21 cellular contexts compared by ENCODE assay signal in genomic region chr17:57666946-57667345, GRCh38.
DNase-seq lines count a peak whose midpoint lies in the region; ATAC-seq and FAIRE-seq lines count a peak whose summit lies in the region.
"Had no signal": no experiment of that assay in that cellular context is flagged by ENCODE, and none has a peak within 500 bp of the region (broad histone marks: within the 10 kb centered on the region; RNA-seq: fewer than 3 reads in every experiment).

No MANE protein-coding gene starts in this region.

- peak overlapping the region in 1 of 2 experiments; percentile 47 for H3K18ac ChIP-seq in mesenchymal stem cell (ENCODE audit: low read depth in 1 of 2, low read length in 2 of 2)

- H3K4me1 ChIP-seq in mesenchymal stem cell (ENCODE audit: control insufficient read depth, insufficient read depth, low read depth, low read length), result peaks cover 16% of the 10 kb centered on the region

- no peak overlapping the region for H3K4me3 Mint-ChIP-seq in activated T-helper 17 cell treated with anti-CD3 and anti-CD28 coated beads, Interleukin-2, amount 50 U/mL, for 72 hours
- H3K4me3 Mint-ChIP-seq in stimulated activated naive B cell treated with anti-CD40 and anti-IgM and Interleukin-4, amounts not matched to agents 10 μg/mL and 1 μg/mL and 100 μg/mL, for 72 hours, result no peak overlapping the region
- H3K4me3 Mint-ChIP-seq: activated naive CD4-positive, alpha-beta T cell treated with anti-CD3 and anti-CD28 coated beads, Interleukin-2, amount 50 U/mL, for 24 hours had no signal

- H3K36me3 ChIP-seq in mesenchymal stem cell (ENCODE audit: control insufficient read depth in 1 of 2, insufficient read depth in 2 of 2, low read depth in 1 of 2, low read length in 2 of 2), result peaks cover 0 to 5% of the 10 kb centered on the region in 2 experiments
- H3K36me3 ChIP-seq: uterus had no signal

- no peak overlapping the region for H2BK5ac ChIP-seq in mesenchymal stem cell (ENCODE audit: low read depth, low read length, poor library complexity, severe bottlenecking)

- FAIRE-seq in frontal cortex (lab: Jason Lieb, UNC), result no peak
- FAIRE-seq: A204.1 had no signal

- H3K14ac ChIP-seq in mesenchymal stem cell (ENCODE audit: low read length in 2 of 2), result no peak overlapping the region

- no peak overlapping the region for H4K8ac ChIP-seq in mesenchymal stem cell (ENCODE audit: low read length)

- WGBS in mesenchymal stem cell, result 70% methylated on average over 5 of the region's 6 CpGs

- H2BK15ac ChIP-seq in mesenchymal stem cell (ENCODE audit: low read depth, poor library complexity, severe bottlenecking), result peak overlapping the region; percentile 33

- peak overlapping the region; percentile 82 for H3K27ac Mint-ChIP-seq in activated T-helper 17 cell treated with anti-CD3 and anti-CD28 coated beads, Interleukin-2, amount 50 U/mL, for 72 hours
- H3K27ac Mint-ChIP-seq in stimulated activated naive B cell treated with anti-CD40 and anti-IgM and Interleukin-4, amounts not matched to agents 10 μg/mL and 1 μg/mL and 100 μg/mL, for 72 hours, result peak overlapping the region; percentile 37
- H3K27ac Mint-ChIP-seq: progenitor cell of endocrine pancreas had no signal

- ATAC-seq in activated T-helper 17 cell treated with anti-CD3 and anti-CD28 coated beads, Interleukin-2, amount 50 U/mL, for 72 hours (replicated peaks), result no peak
- ATAC-seq in stimulated activated naive B cell treated with anti-CD40 and anti-IgM and Interleukin-4, amounts not matched to agents 10 μg/mL and 1 μg/mL and 100 μg/mL, for 72 hours (replicated peaks), result no peak
- ATAC-seq: Panc1, SK-N-SH treated with all-trans-retinoic acid at 6 μM for 48 hours had no signal

- peak overlapping the region in 1 of 2 experiments; percentile 52 for H2BK12ac ChIP-seq in mesenchymal stem cell (ENCODE audit: low read length in 2 of 2)

- H3K9me3 Mint-ChIP-seq in activated T-helper 17 cell treated with anti-CD3 and anti-CD28 coated beads, Interleukin-2, amount 50 U/mL, for 72 hours, result no peaks in the 10 kb centered on the region
- peaks cover 0 to 2% of the 10 kb centered on the region in 2 donors for H3K9me3 Mint-ChIP-seq in stimulated activated naive B cell treated with anti-CD40 and anti-IgM and Interleukin-4, amounts not matched to agents 10 μg/mL and 1 μg/mL and 100 μg/mL, for 72 hours
- H3K9me3 Mint-ChIP-seq: activated naive CD4-positive, alpha-beta T cell treated with anti-CD3 and anti-CD28 coated beads, Interleukin-2, amount 50 U/mL, for 24 hours; IgD-negative memory B cell had no signal

- peaks cover 8% of the 10 kb centered on the region for H3K4me1 Mint-ChIP-seq in activated T-helper 17 cell treated with anti-CD3 and anti-CD28 coated beads, Interleukin-2, amount 50 U/mL, for 72 hours
- H3K4me1 Mint-ChIP-seq in stimulated activated naive B cell treated with anti-CD40 and anti-IgM and Interleukin-4, amounts not matched to agents 10 μg/mL and 1 μg/mL and 100 μg/mL, for 72 hours, result peaks cover 33 to 58% of the 10 kb centered on the region in 2 donors

- no peaks in the 10 kb centered on the region for H3K36me3 Mint-ChIP-seq in activated T-helper 17 cell treated with anti-CD3 and anti-CD28 coated beads, Interleukin-2, amount 50 U/mL, for 72 hours (ENCODE audit: low read depth)
- peaks cover 12 to 27% of the 10 kb centered on the region in 2 donors for H3K36me3 Mint-ChIP-seq in stimulated activated naive B cell treated with anti-CD40 and anti-IgM and Interleukin-4, amounts not matched to agents 10 μg/mL and 1 μg/mL and 100 μg/mL, for 72 hours
- H3K36me3 Mint-ChIP-seq: activated naive CD4-positive, alpha-beta T cell treated with anti-CD3 and anti-CD28 coated beads, Interleukin-2, amount 50 U/mL, for 24 hours; IgD-negative memory B cell had no signal

- no peak overlapping the region for H3K9ac ChIP-seq in mesenchymal stem cell (ENCODE audit: low read length)

- H3K4me3 ChIP-seq in mesenchymal stem cell (ENCODE audit: insufficient read depth in 1 of 2, low read depth in 1 of 2, low read length in 2 of 2), result no peak overlapping the region
- H3K4me3 ChIP-seq: uterus had no signal

- H3K9me3 ChIP-seq in mesenchymal stem cell (ENCODE audit: control insufficient read depth, low read length), result no peaks in the 10 kb centered on the region
- H3K9me3 ChIP-seq: uterus had no signal

- H3K79me1 ChIP-seq in mesenchymal stem cell (replicated peaks; ENCODE audit: low read length, poor library complexity, severe bottlenecking), result peaks cover 5% of the 10 kb centered on the region

- peak; percentile 47 for DNase-seq in activated CD8-positive, alpha-beta memory T cell treated with anti-CD3 and anti-CD28 coated beads, Interleukin-2, amount 50 U/mL, for 48 hours
- no peak for DNase-seq in activated CD8-positive, alpha-beta memory T cell treated with anti-CD3 and anti-CD28 coated beads for 24 hours
- no peak for DNase-seq in mesenchymal stem cell
- no peak for DNase-seq in stimulated activated naive B cell treated with anti-CD40 and anti-IgM and Interleukin-4, amounts not matched to agents 10 μg/mL and 1 μg/mL and 100 μg/mL, for 72 hours
- DNase-seq in SIG-M5 (lab: John Stamatoyannopoulos, UW), result no peak
- no peak for DNase-seq in frontal cortex (ENCODE audit: low spot score in 2 of 2)
- DNase-seq in AG08395 (ENCODE audit: low spot score), result no peak
- DNase-seq: effector CD4-positive, alpha-beta T cell; hypothalamus; kidney glomerular epithelial cell; NCI-H2029 treated with DMSO at 0.1 percent for 48 hours; NCI-H526; stimulated activated naive CD4-positive, alpha-beta T cell treated with Interleukin-2 at 50 U/mL for 16 hours had no signal

- no peak overlapping the region for H3K27ac ChIP-seq in mesenchymal stem cell (ENCODE audit: low read length, poor library complexity, severe bottlenecking)
- H3K27ac ChIP-seq: uterus had no signal

- no peak overlapping the region for H2AFZ ChIP-seq in mesenchymal stem cell (ENCODE audit: low read depth, low read length)

- peak overlapping the region; percentile 55 for H4K91ac ChIP-seq in mesenchymal stem cell (ENCODE audit: low read length)

- H3K27me3 Mint-ChIP-seq in activated T-helper 17 cell treated with anti-CD3 and anti-CD28 coated beads, Interleukin-2, amount 50 U/mL, for 72 hours, result no peaks in the 10 kb centered on the region
- no peaks in the 10 kb centered on the region for H3K27me3 Mint-ChIP-seq in stimulated activated naive B cell treated with anti-CD40 and anti-IgM and Interleukin-4, amounts not matched to agents 10 μg/mL and 1 μg/mL and 100 μg/mL, for 72 hours
- H3K27me3 Mint-ChIP-seq: activated naive CD4-positive, alpha-beta T cell treated with anti-CD3 and anti-CD28 coated beads, Interleukin-2, amount 50 U/mL, for 24 hours; IgD-negative memory B cell; progenitor cell of endocrine pancreas had no signal

- H2AK5ac ChIP-seq in mesenchymal stem cell (ENCODE audit: low read length, severe bottlenecking), result no peak overlapping the region

- peaks cover 0 to 4% of the 10 kb centered on the region in 2 experiments for H3K27me3 ChIP-seq in mesenchymal stem cell (ENCODE audit: control insufficient read depth in 1 of 2, insufficient read depth in 1 of 2, low read length in 2 of 2)
- H3K27me3 ChIP-seq: uterus had no signal

- H3K4ac ChIP-seq in mesenchymal stem cell (ENCODE audit: low read depth in 1 of 2, low read length in 2 of 2), result no peak overlapping the region

- H2BK120ac ChIP-seq in mesenchymal stem cell (ENCODE audit: low read depth, low read length), result peak overlapping the region; percentile 40

- no peak overlapping the region for H3K23ac ChIP-seq in mesenchymal stem cell (ENCODE audit: low read length in 2 of 2)

- H3K4me2 ChIP-seq in mesenchymal stem cell (ENCODE audit: low read length, poor library complexity, severe bottlenecking), result no peak overlapping the region
